ENCODE assay signal across 1 cellular context in the genomic region with DNA sequence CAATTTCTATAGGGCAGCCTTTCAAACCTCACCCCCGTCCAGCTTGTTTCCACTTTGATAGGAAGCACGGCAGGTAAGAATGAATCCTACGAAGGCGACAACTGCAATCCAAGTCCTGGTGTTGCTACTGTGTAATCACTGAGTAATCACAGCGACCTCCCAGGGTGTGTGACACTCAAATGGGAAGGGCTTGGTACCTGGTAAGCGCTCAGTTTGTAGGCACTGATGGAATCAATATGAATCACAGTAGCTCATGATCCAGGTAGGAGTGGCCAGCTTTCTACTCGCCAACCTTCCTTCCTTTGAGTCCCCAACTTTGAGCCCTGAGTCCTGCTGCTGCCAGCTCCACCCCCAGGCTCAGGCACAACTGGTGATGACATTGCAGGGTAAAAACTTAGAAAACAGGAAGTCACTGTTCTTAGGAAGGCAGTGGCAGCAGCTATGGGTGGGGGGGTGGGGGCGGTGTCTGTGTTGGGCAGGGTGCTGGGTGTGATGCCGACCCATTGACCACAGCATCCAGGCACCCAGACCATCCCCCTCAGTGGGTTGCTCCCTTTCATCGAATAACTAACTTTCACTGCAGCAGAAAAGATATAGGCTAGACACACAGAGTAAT.
TF ChIP-seq lines count a peak whose summit lies in the region.

No MANE protein-coding gene starts in this region.

TF ChIP-seq in HepG2, 621 proteins besides CTCF, POLR2A, EP300 and RAD21 (continued from another document):
- TF ChIP-seq, protein P1, sequence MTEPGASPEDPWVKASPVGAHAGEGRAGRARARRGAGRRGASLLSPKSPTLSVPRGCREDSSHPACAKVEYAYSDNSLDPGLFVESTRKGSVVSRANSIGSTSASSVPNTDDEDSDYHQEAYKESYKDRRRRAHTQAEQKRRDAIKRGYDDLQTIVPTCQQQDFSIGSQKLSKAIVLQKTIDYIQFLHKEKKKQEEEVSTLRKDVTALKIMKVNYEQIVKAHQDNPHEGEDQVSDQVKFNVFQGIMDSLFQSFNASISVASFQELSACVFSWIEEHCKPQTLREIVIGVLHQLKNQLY (CRISPR knock-in tag; IDR thresholded peaks at IDR 0.05) = no peak
- no peak for TF ChIP-seq MEF2D (CRISPR knock-in tag; IDR thresholded peaks at IDR 0.05)
- no peak for TF ChIP-seq ZBTB20 (CRISPR knock-in tag; IDR thresholded peaks at IDR 0.05; ENCODE audit: borderline replicate concordance, low read depth)
- no peak for TF ChIP-seq ZNF34 (CRISPR knock-in tag; IDR thresholded peaks at IDR 0.05; ENCODE audit: borderline replicate concordance)
TF ChIP-seq in HepG2: peak in this region for 0.
